In the genomic region with DNA sequence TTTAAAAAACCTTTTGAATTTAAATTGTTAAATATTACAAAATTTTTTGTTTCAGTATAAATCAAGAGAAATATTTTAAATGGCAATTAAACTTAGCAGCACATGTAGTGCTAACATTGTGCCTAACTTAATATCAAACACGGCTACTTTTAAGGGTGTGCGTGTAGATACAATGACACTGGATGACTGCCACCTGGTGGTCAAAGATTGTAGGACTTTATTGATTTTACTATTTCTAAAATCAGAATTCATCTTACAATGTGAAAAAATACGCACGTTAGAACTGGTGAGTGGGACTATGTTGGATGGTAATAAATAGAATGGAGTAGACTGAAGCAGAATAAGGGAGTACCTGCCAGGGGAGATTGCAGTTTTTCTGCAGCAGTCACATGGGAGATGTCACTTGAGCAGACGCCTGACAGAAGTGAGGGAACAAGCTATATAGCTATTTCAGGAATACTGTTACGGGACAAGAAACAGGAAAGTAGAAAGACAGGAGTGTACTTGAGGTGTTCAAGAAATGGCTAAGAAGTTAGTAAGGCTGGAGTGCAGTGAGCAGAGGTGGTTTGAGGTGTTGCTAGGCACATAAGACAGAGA, we compare ENCODE assay signal across 8 cellular contexts. TPM values are rescaled to one million over a fixed set of nuclear protein-coding genes. Genes with fewer than 3 reads are reported as not detected.
A peak's percentile ranks its signal among the peaks of the same experiment; 100 is the strongest.
DNase-seq lines count a peak whose midpoint lies in the region; ATAC-seq and TF ChIP-seq lines count a peak whose summit lies in the region.

No MANE protein-coding gene starts in this region.

- no peak overlapping the region for H3K27ac Mint-ChIP-seq in T-helper 2 cell treated with Interferon-gamma antibody and Interleukin-4, amounts not matched to agents 5 μg/mL and 100 μg/mL, for 36 hours

- H3K9me3 ChIP-seq in Loucy (ENCODE audit: insufficient read depth, low read depth, low read length) (no peaks in the 10 kb centered on the region), lower lobe of right lung (no peaks in the 10 kb centered on the region)

- peaks cover 4% of the 10 kb centered on the region; the same call in 1 of the 2 replicates for H3K79me2 ChIP-seq in Loucy (ENCODE audit: insufficient read depth, low read length)

- H3K36me3 Mint-ChIP-seq in T-helper 2 cell treated with Interferon-gamma antibody and Interleukin-4, amounts not matched to agents 5 μg/mL and 100 μg/mL, for 36 hours (ENCODE audit: low read depth): peaks cover 2% of the 10 kb centered on the region

- H3K4me3 Mint-ChIP-seq in T-helper 2 cell treated with Interferon-gamma antibody and Interleukin-4, amounts not matched to agents 5 μg/mL and 100 μg/mL, for 36 hours: no peak overlapping the region

- peaks cover 10% of the 10 kb centered on the region for H3K4me1 Mint-ChIP-seq in T-helper 2 cell treated with Interferon-gamma antibody and Interleukin-4, amounts not matched to agents 5 μg/mL and 100 μg/mL, for 36 hours (ENCODE audit: low read depth)

- peaks cover 6% of the 10 kb centered on the region for H3K4me1 ChIP-seq in Loucy (ENCODE audit: insufficient read depth, low read length, poor library complexity, severe bottlenecking)
- peaks cover 26% of the 10 kb centered on the region for H3K4me1 ChIP-seq in lower lobe of right lung

- no peaks in the 10 kb centered on the region for H3K27me3 ChIP-seq in Loucy (ENCODE audit: insufficient read depth, low read length, poor library complexity, severe bottlenecking)
- no peaks in the 10 kb centered on the region for H3K27me3 ChIP-seq in lower lobe of right lung (ENCODE audit: low read depth)

- no peaks in the 10 kb centered on the region for H4K20me1 ChIP-seq in Loucy (ENCODE audit: insufficient read depth, low read length, poor library complexity, severe bottlenecking)

- H3K9ac ChIP-seq in Loucy (ENCODE audit: low read depth, low read length, poor library complexity, severe bottlenecking): no peak overlapping the region

- no peak overlapping the region for H3K27ac ChIP-seq in coronary artery
- no peak overlapping the region for H3K27ac ChIP-seq in lower lobe of right lung
- H3K27ac ChIP-seq in substantia nigra (ENCODE audit: low read depth, low read length, poor library complexity, severe bottlenecking): peak overlapping the region; percentile 85

- peak; percentile 11 for DNase-seq in activated CD8-positive, alpha-beta memory T cell treated with anti-CD3 and anti-CD28 coated beads for 1 hour (ENCODE audit: extremely low read depth in 1 of 2, low read depth in 1 of 2)
- no peak for DNase-seq in activated CD8-positive, alpha-beta memory T cell treated with anti-CD3 and anti-CD28 coated beads, Interleukin-2, amount 50 U/mL, for 48 hours
- DNase-seq in T-helper 2 cell treated with Interferon-gamma antibody and Interleukin-4, amounts not matched to agents 5 μg/mL and 100 μg/mL, for 36 hours (ENCODE audit: low spot score): peak; percentile 10
- DNase-seq in coronary artery (ENCODE audit: low spot score): no peak
- no peak for DNase-seq in lower lobe of right lung
- DNase-seq in substantia nigra (lab: John Stamatoyannopoulos, UW): peak in 4 of 49 donors; percentile 26 to 55 (median 38)
- DNase-seq in UCSD-AML1 (lab: John Stamatoyannopoulos, UW; ENCODE audit: unreplicated experiment): no peak

- H3K9me3 Mint-ChIP-seq in T-helper 2 cell treated with Interferon-gamma antibody and Interleukin-4, amounts not matched to agents 5 μg/mL and 100 μg/mL, for 36 hours: no peaks in the 10 kb centered on the region

- no peaks in the 10 kb centered on the region for H3K27me3 Mint-ChIP-seq in T-helper 2 cell treated with Interferon-gamma antibody and Interleukin-4, amounts not matched to agents 5 μg/mL and 100 μg/mL, for 36 hours (ENCODE audit: low read depth)

- TF ChIP-seq CTCF in Loucy (conservative IDR thresholded peaks at IDR 0.05; ENCODE audit: low read length) (peak; percentile 82), coronary artery (IDR thresholded peaks at IDR 0.05) (peak; percentile 68), lower lobe of right lung (IDR thresholded peaks at IDR 0.05) (peak; percentile 81)

- no peak overlapping the region for H2AFZ ChIP-seq in Loucy (ENCODE audit: low read length)

- no peak overlapping the region for H3K4me3 ChIP-seq in Loucy (ENCODE audit: low read length, poor library complexity, severe bottlenecking)
- no peak overlapping the region for H3K4me3 ChIP-seq in coronary artery
- H3K4me3 ChIP-seq in lower lobe of right lung: no peak overlapping the region

- ATAC-seq in lower lobe of right lung: peak; percentile 74 to 81

- H3K36me3 ChIP-seq in Loucy (ENCODE audit: insufficient read depth, low read length) (peaks cover under 1% of the 10 kb centered on the region; the same call in 1 of the 2 replicates), lower lobe of right lung (no peaks in the 10 kb centered on the region)

- H3K9me2 ChIP-seq in Loucy (replicated peaks; ENCODE audit: low read depth, low read length): no peaks in the 10 kb centered on the region

- intact Hi-C loops in lower lobe of right lung (cut with DNase I): loop anchor here (5.0 kb wide), 1 partner anchor 66 kb away; no protein-coding TSS in a partner anchor

- H3F3A ChIP-seq in Loucy (ENCODE audit: low read depth): no peaks in the 10 kb centered on the region

- no peak overlapping the region for H3K4me2 ChIP-seq in Loucy (ENCODE audit: low read depth, low read length, poor library complexity, severe bottlenecking)

RNA-seq across cellular contexts. Expression of a gene that starts 52.9 kb away (rescaled TPM):
- total RNA-seq in lower lobe of right lung: 36.0 TPM

Comparison
In these comparisons a context has a peak if more than half of its experiments do, and no peak if none do; other contexts are left out.
1. DNase-seq: peak in activated CD8-positive, alpha-beta memory T cell treated with anti-CD3 and anti-CD28 coated beads for 1 hour (2 of 2) and T-helper 2 cell treated with Interferon-gamma antibody and Interleukin-4, amounts not matched to agents 5 μg/mL and 100 μg/mL, for 36 hours (single experiment); none in activated CD8-positive, alpha-beta memory T cell treated with anti-CD3 and anti-CD28 coated beads, Interleukin-2, amount 50 U/mL, for 48 hours (single experiment), coronary artery (single experiment), lower lobe of right lung (single experiment) and UCSD-AML1 (single experiment).
2. Peak in every context shown above with its lines, with median percentiles within 50 percentile points of each other: CTCF ChIP-seq.